ENCODE assay signal across 19 cellular contexts in the genomic region with DNA sequence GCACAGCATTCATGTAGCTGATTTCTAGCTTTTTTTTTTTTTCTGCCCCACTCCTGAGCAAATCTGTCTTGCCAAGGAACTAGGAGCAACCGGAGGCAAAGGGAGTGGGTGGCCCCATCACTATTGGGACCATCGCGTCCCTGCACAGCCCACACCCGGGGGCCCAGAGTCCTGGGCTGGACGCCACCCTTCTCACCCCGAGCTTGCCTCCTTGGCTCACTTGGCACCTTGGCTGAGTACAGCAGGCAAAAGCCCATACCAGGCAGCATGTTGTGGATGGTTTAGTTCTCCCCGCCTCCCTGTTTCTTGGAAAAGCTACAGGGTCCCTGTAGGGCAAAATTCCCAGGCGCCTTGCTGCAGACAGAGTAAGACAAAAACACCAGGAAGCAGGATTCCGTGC. TPM values are rescaled to one million over a fixed set of nuclear protein-coding genes. Genes with fewer than 3 reads are reported as not detected.
DNase-seq lines count a peak whose midpoint lies in the region; ATAC-seq, FAIRE-seq and TF ChIP-seq lines count a peak whose summit lies in the region.
"Had no signal": no experiment of that assay in that cellular context is flagged by ENCODE, and none has a peak within 500 bp of the region (broad histone marks: within the 10 kb centered on the region; RNA-seq: fewer than 3 reads in every experiment).

No MANE protein-coding gene starts in this region.

- DNase-seq in G401 (ENCODE audit: low spot score), result peak; percentile 48
- DNase-seq in endothelial cell of umbilical vein (ENCODE audit: low read depth, low spot score), result no peak
- peak; percentile 65 for DNase-seq in midbrain (lab: John Stamatoyannopoulos, UW)
- no peak for DNase-seq in stimulated activated naive B cell treated with anti-CD40 and anti-IgM and Interleukin-4, amounts not matched to agents 10 μg/mL and 1 μg/mL and 100 μg/mL, for 72 hours
- DNase-seq in SW480 (ENCODE audit: low spot score), result no peak
- no peak for DNase-seq in hepatocyte (ENCODE audit: low spot score)
- DNase-seq in T-cell, result no peak
- DNase-seq: activated CD4-positive, alpha-beta T cell treated with anti-CD3 and anti-CD28 coated beads for 48 hours; activated effector memory CD4-positive, alpha-beta T cell treated with anti-CD3 and anti-CD28 coated beads, Interleukin-2, amount 50 U/mL, for 16 hours; foreskin fibroblast; NCI-H146; NCI-H226; stimulated activated CD4-positive, alpha-beta T cell treated with anti-CD3 and anti-CD28 coated beads, Interleukin-4, amount 100 ng/mL, for 1 hour; testis had no signal

- H2AFZ ChIP-seq in endothelial cell of umbilical vein (ENCODE audit: low read depth, low read length) (no peak overlapping the region), hepatocyte (no peak overlapping the region)

- POLR2A ChIA-PET in endothelial cell of umbilical vein (lab: Charles Lee), result no interaction called here
- POLR2A ChIA-PET in T-cell (lab: Charles Lee), result interaction anchor here in 1 of 2 donors (0.6 kb wide), 1 partner anchor 50 kb away, joined by 4 read pairs; no protein-coding TSS in a partner anchor

- in situ Hi-C loops in G401 (cut with HindIII; ENCODE audit: low sequenced_read_pairs), result no loop called here

- no peak overlapping the region for H3K9ac ChIP-seq in endothelial cell of umbilical vein (replicated peaks; ENCODE audit: extremely low read depth, insufficient read depth, low read length)

- H3K4me3 ChIP-seq in endothelial cell of umbilical vein (replicated peaks in 1 of 3; ENCODE audit: insufficient read depth in 1 of 3, low read depth in 1 of 3, low read length in 3 of 3), result no peak overlapping the region
- H3K4me3 ChIP-seq in hepatocyte, result no peak overlapping the region
- H3K4me3 ChIP-seq: skin epidermis, testis had no signal

- no peak for ATAC-seq in stimulated activated naive B cell treated with anti-CD40 and anti-IgM and Interleukin-4, amounts not matched to agents 10 μg/mL and 1 μg/mL and 100 μg/mL, for 72 hours (replicated peaks)
- ATAC-seq in GM18505 (IDR thresholded peaks at IDR 0.05; ENCODE audit: unreplicated experiment) (no peak), T-cell (replicated peaks in 1 of 4) (no peak)

- intact Hi-C loops in endothelial cell of umbilical vein (cut with micrococcal nuclease), result no loop called here

- TF ChIP-seq CTCF in endothelial cell of umbilical vein (IDR thresholded peaks at IDR 0.05; ENCODE audit: extremely low read depth in 1 of 2, insufficient read depth in 1 of 2, low read depth in 1 of 2, low read length in 2 of 2) (no peak), hepatocyte (IDR thresholded peaks at IDR 0.05; ENCODE audit: poor library complexity) (no peak)

- peaks cover 0 to 4% of the 10 kb centered on the region in 2 donors for H3K9me3 Mint-ChIP-seq in stimulated activated naive B cell treated with anti-CD40 and anti-IgM and Interleukin-4, amounts not matched to agents 10 μg/mL and 1 μg/mL and 100 μg/mL, for 72 hours
- no peaks in the 10 kb centered on the region for H3K9me3 Mint-ChIP-seq in T-cell

- H3K27ac ChIP-seq in endothelial cell of umbilical vein (ENCODE audit: insufficient read depth, low read depth, low read length) (no peak overlapping the region), hepatocyte (no peak overlapping the region)

- H3K27me3 ChIP-seq in endothelial cell of umbilical vein (ENCODE audit: control insufficient read depth in 2 of 2, insufficient read depth in 2 of 2, low read length in 2 of 2) (no peaks in the 10 kb centered on the region), hepatocyte (peaks cover 23% of the 10 kb centered on the region)
- H3K27me3 ChIP-seq: testis had no signal

- no peaks in the 10 kb centered on the region for H3K4me1 ChIP-seq in endothelial cell of umbilical vein (ENCODE audit: control insufficient read depth, extremely low read depth, insufficient read depth, low read length)
- H3K4me1 ChIP-seq in hepatocyte (ENCODE audit: insufficient read depth), result peaks cover 21% of the 10 kb centered on the region

- no peaks in the 10 kb centered on the region for H3K9me3 ChIP-seq in endothelial cell of umbilical vein (replicated peaks; ENCODE audit: control insufficient read depth, insufficient read depth, low read length)
- no peaks in the 10 kb centered on the region for H3K9me3 ChIP-seq in hepatocyte (ENCODE audit: low read depth)
- H3K9me3 ChIP-seq: testis had no signal

- no peaks in the 10 kb centered on the region for H3K9me2 ChIP-seq in hepatocyte (replicated peaks; ENCODE audit: insufficient read depth)

- no peaks in the 10 kb centered on the region for H3K9me1 ChIP-seq in endothelial cell of umbilical vein (replicated peaks; ENCODE audit: control insufficient read depth, extremely low read depth, insufficient read depth, low read length)

- H3K4me1 Mint-ChIP-seq in stimulated activated naive B cell treated with anti-CD40 and anti-IgM and Interleukin-4, amounts not matched to agents 10 μg/mL and 1 μg/mL and 100 μg/mL, for 72 hours, result peaks cover 0 to 3% of the 10 kb centered on the region in 2 donors
- no peaks in the 10 kb centered on the region for H3K4me1 Mint-ChIP-seq in T-cell
- H3K4me1 Mint-ChIP-seq: CD14-positive monocyte had no signal

- dilution Hi-C loops in endothelial cell of umbilical vein (cut with MboI; ENCODE audit: extremely low pct_ligation_motif_present, low sequenced_read_pairs), result no loop called here

- H3K36me3 ChIP-seq in endothelial cell of umbilical vein (ENCODE audit: control insufficient read depth in 2 of 2, extremely low read depth in 1 of 2, insufficient read depth in 2 of 2, low read length in 2 of 2) (peaks cover 0 to 8% of the 10 kb centered on the region in 2 experiments), hepatocyte (replicated peaks; ENCODE audit: insufficient read depth, low read depth) (no peaks in the 10 kb centered on the region)

- peak overlapping the region; percentile 47 for H3K27ac Mint-ChIP-seq in stimulated activated naive B cell treated with anti-CD40 and anti-IgM and Interleukin-4, amounts not matched to agents 10 μg/mL and 1 μg/mL and 100 μg/mL, for 72 hours
- H3K27ac Mint-ChIP-seq in T-cell, result no peak overlapping the region

- no peak for TF ChIP-seq POLR2A in endothelial cell of umbilical vein (IDR thresholded peaks at IDR 0.05; ENCODE audit: low read depth, low read length)
- no peak for TF ChIP-seq POLR2A in GM18505 (IDR thresholded peaks at IDR 0.05; ENCODE audit: borderline replicate concordance, extremely low read depth, insufficient read depth, insufficient read length)

- no TSS peak for BruUV-seq in endothelial cell of umbilical vein (replicated peaks; lab: Mats Ljungman, UMichigan)

- H4K20me1 ChIP-seq in endothelial cell of umbilical vein (replicated peaks; ENCODE audit: control insufficient read depth, extremely low read depth, insufficient read depth, low read length), result no peaks in the 10 kb centered on the region
- no peaks in the 10 kb centered on the region for H4K20me1 ChIP-seq in hepatocyte (ENCODE audit: insufficient read depth, poor library complexity, severe bottlenecking)

- peak; percentile 8 for FAIRE-seq in endothelial cell of umbilical vein (lab: Jason Lieb, UNC)

- no peak overlapping the region for H3K4me2 ChIP-seq in endothelial cell of umbilical vein (ENCODE audit: insufficient read depth, low read length)
- H3K4me2 ChIP-seq in hepatocyte, result no peak overlapping the region

- peaks cover 13 to 25% of the 10 kb centered on the region in 2 donors for H3K36me3 Mint-ChIP-seq in stimulated activated naive B cell treated with anti-CD40 and anti-IgM and Interleukin-4, amounts not matched to agents 10 μg/mL and 1 μg/mL and 100 μg/mL, for 72 hours
- peaks cover 4% of the 10 kb centered on the region for H3K36me3 Mint-ChIP-seq in T-cell

- WGBS in hepatocyte (ENCODE audit: low lambda C conversion rate, missing lambda C conversion rate), result 90% methylated on average over 9 of the region's 9 CpGs

- H3K79me2 ChIP-seq in endothelial cell of umbilical vein (ENCODE audit: control insufficient read depth, insufficient read depth, low read length) (no peaks in the 10 kb centered on the region), hepatocyte (no peaks in the 10 kb centered on the region)

- peaks cover 0 to 11% of the 10 kb centered on the region in 2 donors for H3K27me3 Mint-ChIP-seq in stimulated activated naive B cell treated with anti-CD40 and anti-IgM and Interleukin-4, amounts not matched to agents 10 μg/mL and 1 μg/mL and 100 μg/mL, for 72 hours
- H3K27me3 Mint-ChIP-seq in T-cell, result no peaks in the 10 kb centered on the region

- CTCF ChIA-PET in endothelial cell of umbilical vein (lab: Charles Lee) (interaction anchor here (1.3 kb wide), 2 partner anchors 141 to 162 kb away, joined by 4 read pairs; no protein-coding TSS in a partner anchor), T-cell (lab: Charles Lee) (interaction anchor here in 1 of 2 donors (0.7 kb wide), 1 partner anchor 1653 kb away, joined by 3 read pairs; no protein-coding TSS in a partner anchor)

- no peak overlapping the region for H3K4me3 Mint-ChIP-seq in stimulated activated naive B cell treated with anti-CD40 and anti-IgM and Interleukin-4, amounts not matched to agents 10 μg/mL and 1 μg/mL and 100 μg/mL, for 72 hours
- H3K4me3 Mint-ChIP-seq in T-cell, result no peak overlapping the region
- H3K4me3 Mint-ChIP-seq: CD14-positive monocyte had no signal

RNA-seq across cellular contexts. Expression of gene SMIM24, which starts 13.7 kb away (rescaled TPM):
- total RNA-seq in G401 (2014; rRNA removed; shearing (Covaris generic)), result 0.24 TPM in 1 of 2 replicates, not detected in the other
- total RNA-seq in endothelial cell of umbilical vein (not detected in 2 replicates), hepatocyte (81.2 and 85.5 TPM in 2 replicates), T-cell (1 to 10 TPM in 1 of 5 donors, under 1 TPM in 3, not detected in 1; 0.33 to 1.3 (median 0.78) TPM)
- polyA plus RNA-seq in endothelial cell of umbilical vein (not detected in 2 replicates), hepatocyte (114 and 151 TPM in 2 replicates)
- polyA plus RNA-seq in endothelial cell of umbilical vein (2011; cell fraction: cytosol; rRNA removed), result not detected in 2 replicates
- polyA plus RNA-seq in endothelial cell of umbilical vein (2011; cell fraction: nucleus; rRNA removed), result 0.21 TPM in 1 of 2 replicates, not detected in the other
- not detected in 2 replicates for polyA plus RNA-seq in endothelial cell of umbilical vein (2012)
- polyA minus RNA-seq in endothelial cell of umbilical vein, result 1.2 TPM in 1 of 2 replicates, not detected in the other
- not detected for polyA minus RNA-seq in endothelial cell of umbilical vein (2011; cell fraction: cytosol; rRNA and poly(A)+ RNA removed)
- polyA minus RNA-seq in endothelial cell of umbilical vein (2011; cell fraction: nucleus; rRNA and poly(A)+ RNA removed), result not detected in 2 replicates
- total RNA-seq: A673, osteocyte had no signal

RNA-seq across cellular contexts. Expression of gene SMIM44, which starts 16.6 kb away (rescaled TPM):
- not detected in 2 replicates for total RNA-seq in G401 (2014; rRNA removed; shearing (Covaris generic))
- total RNA-seq in endothelial cell of umbilical vein (not detected in 2 replicates), hepatocyte (not detected in 2 replicates), T-cell (not detected)
- polyA plus RNA-seq in endothelial cell of umbilical vein (not detected in 2 replicates), hepatocyte (not detected in 2 replicates)
- not detected in 2 replicates for polyA plus RNA-seq in endothelial cell of umbilical vein (2011; cell fraction: cytosol; rRNA removed)
- not detected in 2 replicates for polyA plus RNA-seq in endothelial cell of umbilical vein (2011; cell fraction: nucleus; rRNA removed)
- polyA plus RNA-seq in endothelial cell of umbilical vein (2012), result not detected in 2 replicates
- polyA minus RNA-seq in endothelial cell of umbilical vein, result not detected in 2 replicates
- not detected for polyA minus RNA-seq in endothelial cell of umbilical vein (2011; cell fraction: cytosol; rRNA and poly(A)+ RNA removed)
- polyA minus RNA-seq in endothelial cell of umbilical vein (2011; cell fraction: nucleus; rRNA and poly(A)+ RNA removed), result not detected in 2 replicates
- total RNA-seq: A673, osteocyte, testis had no signal
- polyA plus RNA-seq: CD14-positive monocyte had no signal

RNA-seq across cellular contexts. Expression of gene DOHH, which starts 33.8 kb away (rescaled TPM):
- total RNA-seq in G401 (2014; rRNA removed; shearing (Covaris generic)), result 53.9 and 64.8 TPM in 2 replicates
- total RNA-seq in endothelial cell of umbilical vein, result 14.8 and 15.2 TPM in 2 replicates
- 8.0 and 8.7 TPM in 2 replicates for polyA plus RNA-seq in endothelial cell of umbilical vein
- polyA plus RNA-seq in endothelial cell of umbilical vein (2011; cell fraction: cytosol; rRNA removed), result 4.9 and 8.5 TPM in 2 replicates
- polyA plus RNA-seq in endothelial cell of umbilical vein (2011; cell fraction: nucleus; rRNA removed), result 4.1 and 5.8 TPM in 2 replicates
- 11.1 and 12.9 TPM in 2 replicates for polyA plus RNA-seq in endothelial cell of umbilical vein (2012)
- polyA minus RNA-seq in endothelial cell of umbilical vein, result 3.8 and 5.0 TPM in 2 replicates
- polyA minus RNA-seq in endothelial cell of umbilical vein (2011; cell fraction: cytosol; rRNA and poly(A)+ RNA removed), result 17.2 TPM
- polyA minus RNA-seq in endothelial cell of umbilical vein (2011; cell fraction: nucleus; rRNA and poly(A)+ RNA removed), result 2.5 and 3.0 TPM in 2 replicates
- 10.9 and 14.9 TPM in 2 replicates for total RNA-seq in hepatocyte
- polyA plus RNA-seq in hepatocyte, result 17.6 and 28.2 TPM in 2 replicates
- 10 to 100 TPM in 3 of 5 donors, 1 to 10 TPM in 2; 5.0 to 12.3 (median 11.1) TPM for total RNA-seq in T-cell

RNA-seq across cellular contexts. Expression of gene FZR1, which starts 39.5 kb away (rescaled TPM):
- 76.0 and 81.3 TPM in 2 replicates for total RNA-seq in G401 (2014; rRNA removed; shearing (Covaris generic))
- total RNA-seq in endothelial cell of umbilical vein, result 60.4 and 60.5 TPM in 2 replicates
- 35.9 and 45.0 TPM in 2 replicates for polyA plus RNA-seq in endothelial cell of umbilical vein
- 29.1 and 36.7 TPM in 2 replicates for polyA plus RNA-seq in endothelial cell of umbilical vein (2011; cell fraction: cytosol; rRNA removed)
- 99.4 and 104 TPM in 2 replicates for polyA plus RNA-seq in endothelial cell of umbilical vein (2011; cell fraction: nucleus; rRNA removed)
- 48.6 and 54.3 TPM in 2 replicates for polyA plus RNA-seq in endothelial cell of umbilical vein (2012)
- polyA minus RNA-seq in endothelial cell of umbilical vein, result 22.6 and 36.2 TPM in 2 replicates
- 12.0 TPM for polyA minus RNA-seq in endothelial cell of umbilical vein (2011; cell fraction: cytosol; rRNA and poly(A)+ RNA removed)
- polyA minus RNA-seq in endothelial cell of umbilical vein (2011; cell fraction: nucleus; rRNA and poly(A)+ RNA removed), result 28.3 and 47.8 TPM in 2 replicates
- 18.1 and 32.1 TPM in 2 replicates for total RNA-seq in hepatocyte
- polyA plus RNA-seq in hepatocyte, result 51.0 and 51.9 TPM in 2 replicates
- 10 to 100 TPM; 74.0 to 85.6 (median 77.8) TPM for total RNA-seq in T-cell

Comparison
In these comparisons a context has a peak if more than half of its experiments do, and no peak if none do; other contexts are left out.
1. DNase-seq: peak in G401 (single experiment) and midbrain (single experiment); none in endothelial cell of umbilical vein (single experiment), stimulated activated naive B cell treated with anti-CD40 and anti-IgM and Interleukin-4, amounts not matched to agents 10 μg/mL and 1 μg/mL and 100 μg/mL, for 72 hours (single experiment), SW480 (single experiment), hepatocyte (single experiment) and T-cell (0 of 34).
2. RNA of gene SMIM24, which starts 13.7 kb away (total RNA-seq): 81.2 to 85.5 TPM in hepatocyte; 0.33 to 1.3 TPM in T-cell, 0.24 TPM in G401 and not detected in endothelial cell of umbilical vein; every median in the first group is over 10 times any median in the second.